ENCODE assay signal across 1 cellular context in genomic region chr6:13814176-13814937, GRCh38.
TF ChIP-seq lines count a peak whose summit lies in the region.

MCUR1 (minus strand) TSS chr6:13814557; CDS start chr6:13814429, 128 bp downstream.

TF ChIP-seq in HepG2, 621 proteins besides CTCF, POLR2A, EP300 and RAD21 (continued from another document and continues in another):
- peak; percentile 83; the same call in 1 of the 2 replicates for TF ChIP-seq ZNF276 (CRISPR knock-in tag; IDR thresholded peaks at IDR 0.05; ENCODE audit: low read depth)
- peak; percentile 94; the same call in 1 of the 2 replicates for TF ChIP-seq CCDC6 (CRISPR knock-in tag; IDR thresholded peaks at IDR 0.05)
- no peak for TF ChIP-seq ONECUT2 (CRISPR knock-in tag; IDR thresholded peaks at IDR 0.05)
- TF ChIP-seq CSRNP1 (CRISPR knock-in tag; IDR thresholded peaks at IDR 0.05): no peak; the same call in 1 of the 2 replicates
- no peak for TF ChIP-seq FOXO4 (CRISPR knock-in tag; conservative IDR thresholded peaks at IDR 0.05)
- no peak for TF ChIP-seq ZNF605 (CRISPR knock-in tag; IDR thresholded peaks at IDR 0.05)
- peak; percentile 5 for TF ChIP-seq CBX1 (IDR thresholded peaks at IDR 0.05; ENCODE audit: low read depth)
- TF ChIP-seq ERF (CRISPR knock-in tag; IDR thresholded peaks at IDR 0.05): peak; percentile 83; the same call in 1 of the 2 replicates
- TF ChIP-seq ZNF619 (CRISPR knock-in tag; IDR thresholded peaks at IDR 0.05): 0 out of 2 replicates have a peak, but pooled peaks have one; percentile 24
- peak; percentile 79; the same call in 1 of the 2 replicates for TF ChIP-seq MYC (CRISPR knock-in tag; IDR thresholded peaks at IDR 0.05; ENCODE audit: borderline replicate concordance)
- peak; percentile 96 for TF ChIP-seq MAX (IDR thresholded peaks at IDR 0.05)
- no peak for TF ChIP-seq ZFP36L2 (CRISPR knock-in tag; IDR thresholded peaks at IDR 0.05)
- 0 out of 2 replicates have a peak, but pooled peaks have one; percentile 71 for TF ChIP-seq ZNF234 (CRISPR knock-in tag; conservative IDR thresholded peaks at IDR 0.05)
- TF ChIP-seq DNMT3B (CRISPR knock-in tag; conservative IDR thresholded peaks at IDR 0.05): no peak
- peak; percentile 68; the same call in 1 of the 2 replicates for TF ChIP-seq ZNF570 (CRISPR knock-in tag; IDR thresholded peaks at IDR 0.05; ENCODE audit: borderline replicate concordance)
- no peak for TF ChIP-seq ZNF224 (CRISPR knock-in tag; IDR thresholded peaks at IDR 0.05)
- no peak for TF ChIP-seq ZBTB21 (CRISPR knock-in tag; IDR thresholded peaks at IDR 0.05)
- TF ChIP-seq HOXD1 (CRISPR knock-in tag; IDR thresholded peaks at IDR 0.05): no peak
- no peak for TF ChIP-seq GZF1 (CRISPR knock-in tag; IDR thresholded peaks at IDR 0.05)
- TF ChIP-seq ZNF282 (IDR thresholded peaks at IDR 0.05; ENCODE audit: partially characterized antibody): no peak
- TF ChIP-seq SUZ12 (IDR thresholded peaks at IDR 0.05; ENCODE audit: low read depth, low read length): no peak
- TF ChIP-seq KDM1A (CRISPR knock-in tag; IDR thresholded peaks at IDR 0.05): no peak
- no peak for TF ChIP-seq CREM (IDR thresholded peaks at IDR 0.05)
- TF ChIP-seq CREM (CRISPR knock-in tag; IDR thresholded peaks at IDR 0.05): no peak
- TF ChIP-seq ZNF251 (CRISPR knock-in tag; IDR thresholded peaks at IDR 0.05): 0 out of 2 replicates have a peak, but pooled peaks have one; percentile 72
- 0 out of 2 replicates have a peak, but pooled peaks have one; percentile 71 for TF ChIP-seq JUND (CRISPR knock-in tag; IDR thresholded peaks at IDR 0.05)
- TF ChIP-seq ZNF142 (CRISPR knock-in tag; IDR thresholded peaks at IDR 0.05): peak; percentile 97
- no peak for TF ChIP-seq TCF12 (IDR thresholded peaks at IDR 0.05)
- peak; percentile 92 for TF ChIP-seq TCF12 (CRISPR knock-in tag; IDR thresholded peaks at IDR 0.05)
- TF ChIP-seq NAIF1 (CRISPR knock-in tag; IDR thresholded peaks at IDR 0.05; ENCODE audit: borderline replicate concordance): no peak; the same call in 1 of the 2 replicates
- TF ChIP-seq NFKBIZ (CRISPR knock-in tag; IDR thresholded peaks at IDR 0.05): peak; percentile 59; the same call in 1 of the 2 replicates
- TF ChIP-seq ZNF749 (CRISPR knock-in tag; IDR thresholded peaks at IDR 0.05; ENCODE audit: borderline replicate concordance): peak; percentile 94
- TF ChIP-seq HMGXB4 (CRISPR knock-in tag; IDR thresholded peaks at IDR 0.05; ENCODE audit: borderline replicate concordance in 1 of 2, low read depth in 1 of 2): peak; percentile 76 to 90; a peak in 3 of 4 replicates
- TF ChIP-seq NFKB2 (CRISPR knock-in tag; IDR thresholded peaks at IDR 0.05; ENCODE audit: borderline replicate concordance): peak; percentile 85; the same call in 1 of the 2 replicates
- no peak for TF ChIP-seq CEBPG (CRISPR knock-in tag; IDR thresholded peaks at IDR 0.05)
- TF ChIP-seq ZNF879 (CRISPR knock-in tag; IDR thresholded peaks at IDR 0.05): no peak; the same call in 1 of the 2 replicates
- no peak for TF ChIP-seq ESRRA (CRISPR knock-in tag; IDR thresholded peaks at IDR 0.05; ENCODE audit: low read depth)
- peak; percentile 88 for TF ChIP-seq ZMAT3 (CRISPR knock-in tag; conservative IDR thresholded peaks at IDR 0.05)
- no peak for TF ChIP-seq KDM6A (CRISPR knock-in tag; IDR thresholded peaks at IDR 0.05; ENCODE audit: low read depth)
- TF ChIP-seq RFXAP (CRISPR knock-in tag; IDR thresholded peaks at IDR 0.05; ENCODE audit: borderline replicate concordance): peak; percentile 76; the same call in 1 of the 2 replicates
- no peak; the same call in 1 of the 2 replicates for TF ChIP-seq HIC2 (CRISPR knock-in tag; IDR thresholded peaks at IDR 0.05; ENCODE audit: low read depth)
- no peak for TF ChIP-seq DZIP1 (CRISPR knock-in tag; IDR thresholded peaks at IDR 0.05)
- TF ChIP-seq PCBP2 (optimal IDR thresholded peaks at IDR 0.05; ENCODE audit: low read depth, low read length, poor library complexity, severe bottlenecking): no peak
- no peak for TF ChIP-seq STAT5B (CRISPR knock-in tag; IDR thresholded peaks at IDR 0.05)
- no peak; the same call in 1 of the 2 replicates for TF ChIP-seq RFX5 (IDR thresholded peaks at IDR 0.05; ENCODE audit: low read depth, low read length)
- no peak for TF ChIP-seq ZFYVE20 (CRISPR knock-in tag; IDR thresholded peaks at IDR 0.05; ENCODE audit: borderline replicate concordance, low read depth)
- TF ChIP-seq MED8 (CRISPR knock-in tag; IDR thresholded peaks at IDR 0.05; ENCODE audit: insufficient replicate concordance): peak; percentile 68
- peak; percentile 71 for TF ChIP-seq AGO2 (optimal IDR thresholded peaks at IDR 0.05; ENCODE audit: low read depth, low read length)
- peak; percentile 89 for TF ChIP-seq ZNF674 (CRISPR knock-in tag; IDR thresholded peaks at IDR 0.05; ENCODE audit: low read depth)
- no peak; the same call in 1 of the 2 replicates for TF ChIP-seq MED1 (CRISPR knock-in tag; IDR thresholded peaks at IDR 0.05)
- no peak for TF ChIP-seq ZNF260 (CRISPR knock-in tag; IDR thresholded peaks at IDR 0.05; ENCODE audit: borderline replicate concordance, low read depth)
- no peak for TF ChIP-seq PPARG (CRISPR knock-in tag; conservative IDR thresholded peaks at IDR 0.05)
- TF ChIP-seq ZFP82 (CRISPR knock-in tag; IDR thresholded peaks at IDR 0.05; ENCODE audit: borderline replicate concordance): peak; percentile 96; the same call in 1 of the 2 replicates
- no peak for TF ChIP-seq SMARCC2 (IDR thresholded peaks at IDR 0.05)
